Comparison of ENCODE assay signal across 9 cellular contexts in the genomic region with DNA sequence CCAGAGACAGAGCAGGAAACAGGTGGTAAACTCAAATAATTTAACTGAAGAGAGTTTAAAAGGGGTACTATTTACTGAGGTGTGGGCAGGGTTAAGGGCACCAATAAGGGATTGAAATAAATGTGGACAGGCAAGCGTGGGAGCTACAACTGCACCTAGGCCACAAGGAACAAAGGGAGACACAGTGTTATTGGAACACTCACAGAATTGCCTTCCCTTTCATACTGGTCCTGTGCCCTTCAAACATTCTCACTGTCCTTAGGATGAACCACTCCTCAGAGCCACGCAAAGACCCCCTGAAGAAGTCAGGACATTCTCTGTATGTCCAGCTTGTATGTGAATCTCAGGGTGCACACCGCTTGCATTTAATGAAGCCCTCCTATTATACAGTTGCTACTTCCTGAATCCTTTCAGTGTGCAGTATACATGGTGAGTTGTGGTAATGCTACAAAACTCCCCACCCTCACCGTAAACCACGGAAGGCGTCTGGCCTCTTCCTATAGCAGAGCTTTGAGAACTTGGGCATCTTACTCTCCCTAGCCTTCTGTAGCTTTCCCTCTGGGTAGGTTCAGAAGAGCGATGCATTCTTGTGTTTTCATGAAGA. TPM values are rescaled to one million over a fixed set of nuclear protein-coding genes. Genes with fewer than 3 reads are reported as not detected.
DNase-seq lines count a peak whose midpoint lies in the region; ATAC-seq and TF ChIP-seq lines count a peak whose summit lies in the region.
"Had no signal": no experiment of that assay in that cellular context is flagged by ENCODE, and none has a peak within 500 bp of the region (broad histone marks: within the 10 kb centered on the region; RNA-seq: fewer than 3 reads in every experiment).

No MANE protein-coding gene starts in this region.

- H3K9ac ChIP-seq in BLaER1: no peak overlapping the region

- H3K27ac ChIP-seq in BLaER1: peak overlapping the region; percentile 50
- H3K27ac ChIP-seq in gastrocnemius medialis: peak overlapping the region in 3 of 4 donors; percentile 37 to 78 (median 75)
- H3K27ac ChIP-seq: C4-2B had no signal

- no peaks in the 10 kb centered on the region for H3K36me3 ChIP-seq in BLaER1
- H3K36me3 ChIP-seq in gastrocnemius medialis: no peaks in the 10 kb centered on the region

- H3K27ac Mint-ChIP-seq in IgD-negative memory B cell: peak overlapping the region; percentile 43 to 94 (median 91)

- H3K4me1 ChIP-seq in BLaER1: peaks cover 43% of the 10 kb centered on the region
- H3K4me1 ChIP-seq in gastrocnemius medialis: peaks cover 0 to 6% of the 10 kb centered on the region in 2 donors

- no peaks in the 10 kb centered on the region for H3K9me3 Mint-ChIP-seq in IgD-negative memory B cell

- H3K4me3 ChIP-seq in BLaER1 (no peak overlapping the region), gastrocnemius medialis (no peak overlapping the region), lower leg skin (ENCODE audit: low read depth, poor library complexity, severe bottlenecking) (no peak overlapping the region)

- TF ChIP-seq CTCF in gastrocnemius medialis (IDR thresholded peaks at IDR 0.05 in 4 of 5, conservative IDR thresholded peaks at IDR 0.05 in 1 of 5): no peak
- no peak for TF ChIP-seq CTCF in lower leg skin (IDR thresholded peaks at IDR 0.05)

- in situ Hi-C loops in gastrocnemius medialis (cut with MboI; ENCODE audit: low sequenced_read_pairs in 4 of 4): no loop called here

- H4K20me1 ChIP-seq in BLaER1: no peaks in the 10 kb centered on the region

- H3K4me2 ChIP-seq in BLaER1: peak overlapping the region; percentile 54

- H3K27me3 ChIP-seq in BLaER1 (no peaks in the 10 kb centered on the region), gastrocnemius medialis (no peaks in the 10 kb centered on the region)

- 67 to 77% methylated on average over 7 of the region's 7 CpGs for WGBS in lower leg skin, 2 donors

- H3K27me3 Mint-ChIP-seq in IgD-negative memory B cell: peaks cover 3% of the 10 kb centered on the region

- peak; percentile 53 for DNase-seq in activated T-cell treated with anti-CD3 and anti-CD28 coated beads, Interleukin-2, amount 50 U/mL, for 1 hour
- DNase-seq in gastrocnemius medialis: no peak
- no peak for DNase-seq in lower leg skin (ENCODE audit: low spot score in 2 of 2)
- no peak for DNase-seq in NCI-H146 treated with DMSO at 0.1 percent for 48 hours (lab: John Stamatoyannopoulos, UW; ENCODE audit: unreplicated experiment)
- no peak for DNase-seq in HuH-7 (ENCODE audit: low spot score)

- TF ChIP-seq POLR2A in gastrocnemius medialis (IDR thresholded peaks at IDR 0.05): no peak
- TF ChIP-seq POLR2A in lower leg skin (IDR thresholded peaks at IDR 0.05): no peak

- H3K9me3 ChIP-seq in BLaER1 (no peaks in the 10 kb centered on the region), gastrocnemius medialis (no peaks in the 10 kb centered on the region)

- peak overlapping the region; percentile 27 to 88 (median 72) for H3K4me3 Mint-ChIP-seq in IgD-negative memory B cell

- intact Hi-C loops in gastrocnemius medialis (cut with DNase I; ENCODE audit: low total_unique reads) (no loop called here), lower leg skin (cut with DNase I; ENCODE audit: low total_unique reads) (no loop called here)

- peak; percentile 89 for ATAC-seq in GM21360 (IDR thresholded peaks at IDR 0.05; ENCODE audit: unreplicated experiment)
- no peak for ATAC-seq in gastrocnemius medialis

- H3K36me3 Mint-ChIP-seq in IgD-negative memory B cell: no peaks in the 10 kb centered on the region

- peaks cover 23 to 39% (median 38%) of the 10 kb centered on the region in 3 donors for H3K4me1 Mint-ChIP-seq in IgD-negative memory B cell

RNA-seq across cellular contexts. Expression of a gene that starts 9.6 kb away (rescaled TPM):
- polyA plus RNA-seq in IgD-negative memory B cell: 30.0 TPM
- total RNA-seq in gastrocnemius medialis: 10 to 100 TPM; 29.2 to 52.0 (median 31.5) TPM
- 10 to 100 TPM; 12.8 to 28.2 (median 17.2) TPM for total RNA-seq in lower leg skin

RNA-seq across cellular contexts. Expression of a gene that starts 33.8 kb away (rescaled TPM):
- 40.1 TPM for polyA plus RNA-seq in IgD-negative memory B cell
- total RNA-seq in gastrocnemius medialis (10 to 100 TPM in 3 of 4 donors, 1 to 10 TPM in 1; 10.0 to 21.1 (median 13.1) TPM), lower leg skin (10 to 100 TPM; 27.7 to 35.5 (median 33.0) TPM)
